In the genomic region with DNA sequence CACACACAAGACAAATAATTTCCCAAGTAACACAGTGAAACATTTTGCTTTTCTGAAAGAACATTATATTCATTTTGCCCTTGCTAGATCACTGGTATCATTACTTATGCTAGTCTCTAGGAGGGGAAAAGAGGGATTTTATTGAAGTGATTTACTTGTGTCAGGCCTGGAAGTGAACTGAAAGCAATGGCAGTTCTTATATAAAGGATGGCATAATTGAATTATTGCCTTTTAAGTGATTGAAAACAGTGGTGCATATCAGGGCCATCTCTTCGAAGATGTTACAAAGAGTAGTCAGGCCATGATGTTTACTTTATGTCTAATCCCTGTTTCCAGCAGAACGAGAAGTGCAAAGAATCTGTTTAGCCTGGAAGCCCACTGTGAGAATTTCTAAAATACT, we compare ENCODE assay signal across 1 cellular context. TPM values are rescaled to one million over a fixed set of nuclear protein-coding genes. Genes with fewer than 3 reads are reported as not detected.
"Had no signal": no experiment of that assay in that cellular context is flagged by ENCODE, and none has a peak within 500 bp of the region (broad histone marks: within the 10 kb centered on the region; RNA-seq: fewer than 3 reads in every experiment).

No MANE protein-coding gene starts in this region.

RNA-seq across cellular contexts. Expression of a gene that starts 30.7 kb away (rescaled TPM):
- polyA plus RNA-seq: smooth muscle cell had no signal
